ENCODE assay signal across 1 cellular context in the genomic region with DNA sequence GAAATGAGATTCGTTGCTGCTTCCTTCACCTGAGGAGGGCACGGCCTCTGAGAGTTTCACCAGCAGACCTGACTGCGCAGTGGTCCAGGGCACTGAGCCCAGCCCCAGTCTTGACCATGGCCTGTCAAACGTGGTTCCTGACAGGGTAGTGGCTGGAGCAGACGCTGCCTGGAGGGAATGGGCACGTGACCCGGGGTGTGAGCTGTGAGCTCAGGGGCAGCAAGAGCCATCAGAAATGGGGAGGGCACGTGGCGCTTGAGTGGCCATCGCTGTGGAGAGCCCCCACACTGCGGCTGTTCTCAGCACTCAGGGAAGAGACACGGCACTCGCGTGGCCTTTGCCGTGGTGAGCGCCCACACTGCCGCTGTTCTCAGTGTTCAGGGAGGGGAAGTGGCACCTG.
TF ChIP-seq lines count a peak whose summit lies in the region.

No MANE protein-coding gene starts in this region.

TF ChIP-seq in HCT116, 20 proteins besides CTCF, POLR2A, EP300 and RAD21:
- TF ChIP-seq, protein P1, sequence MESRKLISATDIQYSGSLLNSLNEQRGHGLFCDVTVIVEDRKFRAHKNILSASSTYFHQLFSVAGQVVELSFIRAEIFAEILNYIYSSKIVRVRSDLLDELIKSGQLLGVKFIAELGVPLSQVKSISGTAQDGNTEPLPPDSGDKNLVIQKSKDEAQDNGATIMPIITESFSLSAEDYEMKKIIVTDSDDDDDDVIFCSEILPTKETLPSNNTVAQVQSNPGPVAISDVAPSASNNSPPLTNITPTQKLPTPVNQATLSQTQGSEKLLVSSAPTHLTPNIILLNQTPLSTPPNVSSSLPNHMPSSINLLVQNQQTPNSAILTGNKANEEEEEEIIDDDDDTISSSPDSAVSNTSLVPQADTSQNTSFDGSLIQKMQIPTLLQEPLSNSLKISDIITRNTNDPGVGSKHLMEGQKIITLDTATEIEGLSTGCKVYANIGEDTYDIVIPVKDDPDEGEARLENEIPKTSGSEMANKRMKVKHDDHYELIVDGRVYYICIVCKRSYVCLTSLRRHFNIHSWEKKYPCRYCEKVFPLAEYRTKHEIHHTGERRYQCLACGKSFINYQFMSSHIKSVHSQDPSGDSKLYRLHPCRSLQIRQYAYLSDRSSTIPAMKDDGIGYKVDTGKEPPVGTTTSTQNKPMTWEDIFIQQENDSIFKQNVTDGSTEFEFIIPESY (IDR thresholded peaks at IDR 0.05; ENCODE audit: extremely low read depth, insufficient replicate concordance, low read length) = no peak
- TF ChIP-seq ATF3 (IDR thresholded peaks at IDR 0.05) (no peak), FOSL1 (IDR thresholded peaks at IDR 0.05; ENCODE audit: low read depth) (no peak), ZNF274 (IDR thresholded peaks at IDR 0.05; ENCODE audit: low read depth, low read length) (no peak), CEBPB (IDR thresholded peaks at IDR 0.05; ENCODE audit: low read depth) (no peak), JUND (IDR thresholded peaks at IDR 0.05) (no peak), TCF7L2 (IDR thresholded peaks at IDR 0.05; ENCODE audit: borderline replicate concordance, extremely low read depth, insufficient read depth, insufficient read length) (no peak), ELF1 (IDR thresholded peaks at IDR 0.05; ENCODE audit: borderline replicate concordance, low read depth) (no peak), SRF (IDR thresholded peaks at IDR 0.05; ENCODE audit: low read depth) (no peak)
